In the genomic region with DNA sequence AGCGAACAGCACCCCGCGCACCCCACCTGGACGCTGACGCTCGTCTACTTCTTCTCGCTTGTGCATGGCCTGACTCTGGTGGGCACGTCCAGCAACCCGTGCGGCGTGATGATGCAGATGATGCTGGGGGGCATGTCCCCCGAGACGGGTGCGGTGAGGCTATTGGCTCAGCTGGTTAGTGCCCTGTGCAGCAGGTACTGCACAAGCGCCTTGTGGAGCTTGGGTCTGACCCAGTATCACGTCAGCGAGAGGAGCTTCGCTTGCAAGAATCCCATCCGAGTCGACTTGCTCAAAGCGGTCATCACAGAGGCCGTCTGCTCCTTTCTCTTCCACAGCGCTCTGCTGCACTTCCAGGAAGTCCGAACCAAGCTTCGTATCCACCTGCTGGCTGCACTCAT, we compare ENCODE assay signal across 7 cellular contexts. TPM values are rescaled to one million over a fixed set of nuclear protein-coding genes. Genes with fewer than 3 reads are reported as not detected.
A peak's percentile ranks its signal among the peaks of the same experiment; 100 is the strongest.
DNase-seq lines count a peak whose midpoint lies in the region; ATAC-seq and TF ChIP-seq lines count a peak whose summit lies in the region.

No MANE protein-coding gene starts in this region.

- 0 out of 2 replicates have a peak, but pooled peaks cover under 1% of the 10 kb centered on the region for H3K36me3 ChIP-seq in PC-9 (ENCODE audit: low read depth)

- no peaks in the 10 kb centered on the region for H3K36me3 Mint-ChIP-seq in stimulated activated memory B cell treated with anti-CD40 and anti-IgM and Interleukin-4, amounts not matched to agents 10 μg/mL and 1 μg/mL and 100 μg/mL, for 72 hours

- H3K79me2 ChIP-seq in PC-9 (ENCODE audit: low read depth) = no peaks in the 10 kb centered on the region

- DNase-seq in PC-9 = no peak
- peak; percentile 77 for DNase-seq in cerebellum (ENCODE audit: low spot score)
- peak; percentile 51 to 55 for DNase-seq in left colon
- DNase-seq in NOMO-1 (lab: John Stamatoyannopoulos, UW; ENCODE audit: unreplicated experiment in 2 of 2) = no peak

- peaks cover 2% of the 10 kb centered on the region; the same call in 1 of the 2 replicates for H3K9me3 ChIP-seq in PC-9 (ENCODE audit: insufficient read depth, low read depth)

- no peak overlapping the region for H3K27ac ChIP-seq in PC-9

- peak overlapping the region; percentile 60; the same call in 1 of the 2 replicates for H3K4me3 ChIP-seq in GM08714 (ENCODE audit: low read length)
- H3K4me3 ChIP-seq in PC-9 = peak overlapping the region; percentile 71; the same call in 1 of the 2 replicates

- peaks cover 20% of the 10 kb centered on the region for H3K4me1 Mint-ChIP-seq in stimulated activated memory B cell treated with anti-CD40 and anti-IgM and Interleukin-4, amounts not matched to agents 10 μg/mL and 1 μg/mL and 100 μg/mL, for 72 hours

- intact Hi-C loops in PC-9 (cut with micrococcal nuclease; ENCODE audit: unreplicated experiment) (no loop called here), left colon (cut with DNase I, micrococcal nuclease) (no loop called here)

- POLR2A ChIA-PET in PC-9 (lab: Charles Lee; ENCODE audit: unreplicated experiment) = no interaction called here

- H4K20me1 ChIP-seq in PC-9 (ENCODE audit: insufficient read depth) = no peaks in the 10 kb centered on the region

- no peaks in the 10 kb centered on the region for H3K9me2 ChIP-seq in PC-9 (ENCODE audit: insufficient read depth)

- no peaks in the 10 kb centered on the region for H3K9me3 Mint-ChIP-seq in stimulated activated memory B cell treated with anti-CD40 and anti-IgM and Interleukin-4, amounts not matched to agents 10 μg/mL and 1 μg/mL and 100 μg/mL, for 72 hours

- peak overlapping the region; percentile 92 for H3K4me3 Mint-ChIP-seq in stimulated activated memory B cell treated with anti-CD40 and anti-IgM and Interleukin-4, amounts not matched to agents 10 μg/mL and 1 μg/mL and 100 μg/mL, for 72 hours

- no peak for TF ChIP-seq CTCF in PC-9 (conservative IDR thresholded peaks at IDR 0.05)

- H2AFZ ChIP-seq in PC-9 = peak overlapping the region; percentile 87; the same call in 1 of the 2 replicates

- peaks cover 16% of the 10 kb centered on the region for H3F3A ChIP-seq in PC-9 (ENCODE audit: insufficient read depth, low read depth)

- H3K27ac Mint-ChIP-seq in stimulated activated memory B cell treated with anti-CD40 and anti-IgM and Interleukin-4, amounts not matched to agents 10 μg/mL and 1 μg/mL and 100 μg/mL, for 72 hours = peak overlapping the region; percentile 55

- H3K4me2 ChIP-seq in PC-9 = peak overlapping the region; percentile 81

- peaks cover 18% of the 10 kb centered on the region for H3K27me3 Mint-ChIP-seq in stimulated activated memory B cell treated with anti-CD40 and anti-IgM and Interleukin-4, amounts not matched to agents 10 μg/mL and 1 μg/mL and 100 μg/mL, for 72 hours

- CTCF ChIA-PET in PC-9 (lab: Charles Lee) = interaction anchor here (0.5 kb wide), 1 partner anchor 1113 kb away, joined by 3 read pairs; no protein-coding TSS in a partner anchor

- TSS peak; percentile 46 for BruUV-seq in PC-9 (replicated peaks; lab: Mats Ljungman, UMichigan)

- ATAC-seq in HG02970 (IDR thresholded peaks at IDR 0.05; ENCODE audit: low FRiP score, unreplicated experiment) (peak; percentile 12), left colon (peak; percentile 59)
- ATAC-seq in stimulated activated memory B cell treated with anti-CD40 and anti-IgM and Interleukin-4, amounts not matched to agents 10 μg/mL and 1 μg/mL and 100 μg/mL, for 72 hours = peak; percentile 54

- no peaks in the 10 kb centered on the region for H3K27me3 ChIP-seq in PC-9 (ENCODE audit: insufficient read depth, low read depth)

- H3K4me1 ChIP-seq in PC-9 (replicated peaks; ENCODE audit: insufficient read depth) = peaks cover 8% of the 10 kb centered on the region

RNA-seq across cellular contexts. Expression of a gene that starts 0.4 kb away (rescaled TPM):
- total RNA-seq in PC-9 (2021) = 1.1 and 1.4 TPM in 2 replicates
- total RNA-seq in cerebellum = 6.5 TPM
- 1 to 10 TPM; 4.0 to 7.1 TPM for total RNA-seq in left colon

RNA-seq across cellular contexts. Expression of a gene that starts 47.4 kb away (rescaled TPM):
- total RNA-seq in PC-9 (2021) (190 and 232 TPM in 2 replicates), cerebellum (136 TPM), left colon (10 to 100 TPM; 73.9 to 74.1 TPM)

Comparison
In these comparisons a context has a peak if more than half of its experiments do, and no peak if none do; other contexts are left out.
1. DNase-seq: peak in cerebellum (single experiment) and left colon (2 of 2); none in PC-9 (0 of 2) and NOMO-1 (0 of 2).
2. Peak in every context shown above with its lines, with median percentiles within 50 percentile points of each other: ATAC-seq.